ENCODE assay signal across 1 cellular context in genomic region chr12:65282840-65283239, GRCh38.
TF ChIP-seq lines count a peak whose summit lies in the region.

No MANE protein-coding gene starts in this region.

TF ChIP-seq in K562, 482 proteins besides CTCF, POLR2A, EP300 and RAD21:
- TF ChIP-seq ZBTB34 (CRISPR knock-in tag; IDR thresholded peaks at IDR 0.05) = no peak
- TF ChIP-seq CBFB (CRISPR knock-in tag; IDR thresholded peaks at IDR 0.05) = no peak
- no peak for TF ChIP-seq CBFA2T3 (IDR thresholded peaks at IDR 0.05)
- no peak for TF ChIP-seq MXI1 (IDR thresholded peaks at IDR 0.05; ENCODE audit: low read depth, low read length)
- TF ChIP-seq SMAD1 (IDR thresholded peaks at IDR 0.05; ENCODE audit: low read depth, low read length, partially characterized antibody) = no peak
- no peak for TF ChIP-seq ESRRA (IDR thresholded peaks at IDR 0.05; ENCODE audit: borderline replicate concordance, low read depth)
- TF ChIP-seq ESRRB (CRISPR knock-in tag; IDR thresholded peaks at IDR 0.05; ENCODE audit: borderline replicate concordance) = no peak
- TF ChIP-seq NCOA6 (IDR thresholded peaks at IDR 0.05) = no peak
- no peak for TF ChIP-seq ZBTB43 (CRISPR knock-in tag; IDR thresholded peaks at IDR 0.05)
- TF ChIP-seq ZNF699 (CRISPR knock-in tag; IDR thresholded peaks at IDR 0.05; ENCODE audit: insufficient replicate concordance) = no peak
